11 cellular contexts compared by ENCODE assay signal in the genomic region with DNA sequence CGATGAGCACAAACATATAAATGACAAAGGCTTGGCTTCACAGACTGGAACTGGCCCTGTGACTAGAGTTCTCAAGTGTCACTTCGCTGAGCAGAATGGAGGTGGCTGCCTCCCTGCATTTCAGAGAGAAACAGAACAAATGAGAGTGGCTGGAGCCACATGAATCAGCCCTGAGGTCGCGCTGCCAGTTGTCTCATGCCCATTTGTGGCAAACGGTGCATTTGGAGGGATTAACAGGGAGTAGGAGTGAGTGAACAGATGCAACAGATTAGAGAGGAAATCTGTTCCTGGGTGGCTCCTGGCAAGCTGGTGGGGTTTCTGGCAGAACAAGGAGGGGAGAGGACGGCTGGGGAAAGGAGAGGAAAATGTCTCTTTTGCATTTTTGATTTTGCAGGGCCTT. TPM values are rescaled to one million over a fixed set of nuclear protein-coding genes. Genes with fewer than 3 reads are reported as not detected.
DNase-seq lines count a peak whose midpoint lies in the region; ATAC-seq and TF ChIP-seq lines count a peak whose summit lies in the region.
"Had no signal": no experiment of that assay in that cellular context is flagged by ENCODE, and none has a peak within 500 bp of the region (broad histone marks: within the 10 kb centered on the region; RNA-seq: fewer than 3 reads in every experiment).

No MANE protein-coding gene starts in this region.

- peak; percentile 16 for DNase-seq in NCI-H146 treated with DMSO at 0.1 percent for 48 hours (lab: John Stamatoyannopoulos, UW; ENCODE audit: unreplicated experiment)
- peak; percentile 20 for DNase-seq in amniotic epithelial cell (ENCODE audit: low read depth)
- peak; percentile 98 for DNase-seq in myocyte (ENCODE audit: low read depth)
- DNase-seq in middle frontal gyrus (ENCODE audit: extremely low spot score, low spot score) = no peak
- no peak for DNase-seq in GM10248 (ENCODE audit: extremely low spot score)
- DNase-seq: stimulated activated naive CD8-positive, alpha-beta T cell treated with anti-CD3 and anti-CD28 coated beads, Interleukin-15, amount 100 ng/mL, for 72 hours; T1000 had no signal

- TF ChIP-seq CTCF in GM10248 (IDR thresholded peaks at IDR 0.05; ENCODE audit: control extremely low read depth, extremely low read depth, low read depth, missing control alignments) = no peak

- H3K27ac ChIP-seq in BLaER1 = peak overlapping the region; percentile 98
- H3K27ac ChIP-seq: cardiac muscle cell had no signal

- H3K4me1 ChIP-seq in BLaER1 = peaks cover 62% of the 10 kb centered on the region

- H3K36me3 ChIP-seq in BLaER1 = no peaks in the 10 kb centered on the region
- H3K36me3 ChIP-seq: cardiac muscle cell had no signal

- H3K4me3 ChIP-seq in BLaER1 = no peak overlapping the region
- H3K4me3 ChIP-seq: cardiac muscle cell had no signal

- CTCF ChIA-PET in GM10248 (lab: Yijun Ruan, JAX) = no interaction called here

- no peaks in the 10 kb centered on the region for H3K27me3 ChIP-seq in BLaER1
- H3K27me3 ChIP-seq: cardiac muscle cell had no signal

- peak overlapping the region; percentile 84 for H3K4me2 ChIP-seq in BLaER1

- ATAC-seq in HG02588 (IDR thresholded peaks at IDR 0.05; ENCODE audit: unreplicated experiment) (no peak), HG03196 (IDR thresholded peaks at IDR 0.05; ENCODE audit: unreplicated experiment) (no peak)
- ATAC-seq: stimulated activated naive CD8-positive, alpha-beta T cell treated with anti-CD3 and anti-CD28 coated beads, Interleukin-15, amount 100 ng/mL, for 72 hours had no signal

- POLR2A ChIA-PET in GM10248 (lab: Yijun Ruan, JAX) = no interaction called here

- peaks cover 4% of the 10 kb centered on the region; the same call in 1 of the 2 replicates for H3K9me3 ChIP-seq in BLaER1

- peak overlapping the region; percentile 64 for H3K9ac ChIP-seq in BLaER1

- no peaks in the 10 kb centered on the region for H4K20me1 ChIP-seq in BLaER1

RNA-seq across cellular contexts. Expression of gene STIM2, which starts 57.2 kb away (rescaled TPM):
- total RNA-seq in myocyte = 32.4 and 49.1 TPM in 2 replicates
- polyA plus RNA-seq in myocyte (2012) = 13.7 TPM

Comparison
In these comparisons a context has a peak if more than half of its experiments do, and no peak if none do; other contexts are left out.
1. DNase-seq: peak in NCI-H146 treated with DMSO at 0.1 percent for 48 hours (single experiment), amniotic epithelial cell (single experiment) and myocyte (single experiment); none in middle frontal gyrus (single experiment) and GM10248 (single experiment).